In the genomic region with DNA sequence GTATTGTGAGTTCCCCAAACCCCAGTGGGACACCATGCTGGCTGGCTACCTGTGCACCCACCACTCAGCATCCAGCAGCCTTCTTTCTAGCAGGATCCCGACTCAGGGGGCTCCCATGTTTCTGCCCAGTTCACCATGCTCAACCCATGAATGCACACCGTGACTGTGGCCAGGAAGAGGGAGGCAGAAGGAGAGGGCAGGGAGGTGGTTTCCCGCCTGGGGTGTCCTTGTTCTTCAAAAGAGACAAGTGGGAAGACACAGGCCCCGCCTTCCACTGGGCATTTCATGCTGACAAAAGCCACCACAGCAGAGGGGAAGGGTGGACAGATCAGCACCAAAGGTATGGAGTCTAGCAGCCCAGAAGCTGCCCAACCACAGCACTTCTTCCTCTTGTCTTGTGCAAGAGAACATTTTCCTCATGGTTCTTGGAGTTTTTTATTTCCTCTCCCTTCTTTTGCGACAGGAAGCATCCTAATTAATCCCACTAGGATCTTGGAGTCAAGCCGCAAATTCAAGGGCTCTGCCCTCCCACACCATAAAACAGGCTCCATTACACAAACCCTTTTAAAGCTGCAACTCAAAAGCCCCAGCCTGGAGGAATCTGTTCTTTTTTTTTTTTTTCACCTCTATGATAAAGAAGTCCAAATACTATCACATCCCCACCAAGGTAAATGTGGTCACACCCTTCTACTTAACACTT, we compare ENCODE assay signal across 20 cellular contexts. TPM values are rescaled to one million over a fixed set of nuclear protein-coding genes. Genes with fewer than 3 reads are reported as not detected.
DNase-seq lines count a peak whose midpoint lies in the region; ATAC-seq, FAIRE-seq and TF ChIP-seq lines count a peak whose summit lies in the region.
"Had no signal": no experiment of that assay in that cellular context is flagged by ENCODE, and none has a peak within 500 bp of the region (broad histone marks: within the 10 kb centered on the region; RNA-seq: fewer than 3 reads in every experiment).

No MANE protein-coding gene starts in this region.

- DNase-seq in HTR-8/SVneo (ENCODE audit: insufficient read length, low spot score) (no peak), islet precursor cell (peak; percentile 22), sigmoid colon (peak; percentile 48), mucosa of descending colon (no peak), AG20443 (ENCODE audit: low spot score) (no peak)
- no peak for DNase-seq in activated T-helper 1 cell treated with anti-CD3 and anti-CD28 coated beads, Interleukin-12 subunit alpha, Interleukin-12 subunit beta, Interleukin-2, Interleukin-4 antibody, amounts not matched to agents 30 ng/mL and 10 ng/mL and 1 ng/mL, durations not matched to agents 14 hours and 24 hours and 36 hours (ENCODE audit: low spot score)
- DNase-seq: BE2C; C1 segment of cervical spinal cord; CD4-positive, CD25-positive, alpha-beta regulatory T cell; CD8-positive, alpha-beta memory T cell; HFFc6 had no signal

- H3K4me1 Mint-ChIP-seq in activated T-helper 1 cell treated with anti-CD3 and anti-CD28 coated beads, Interleukin-12 subunit alpha, Interleukin-12 subunit beta, Interleukin-2, Interleukin-4 antibody, amounts not matched to agents 30 ng/mL and 10 ng/mL and 1 ng/mL, durations not matched to agents 14 hours and 24 hours and 36 hours (ENCODE audit: low read depth) = peaks cover 10% of the 10 kb centered on the region

- TF ChIP-seq CTCF in sigmoid colon (IDR thresholded peaks at IDR 0.05) (no peak), mucosa of descending colon (IDR thresholded peaks at IDR 0.05) (no peak)

- H3K27ac Mint-ChIP-seq in activated T-helper 1 cell treated with anti-CD3 and anti-CD28 coated beads, Interleukin-12 subunit alpha, Interleukin-12 subunit beta, Interleukin-2, Interleukin-4 antibody, amounts not matched to agents 30 ng/mL and 10 ng/mL and 1 ng/mL, durations not matched to agents 14 hours and 24 hours and 36 hours = peak overlapping the region; percentile 11
- H3K27ac Mint-ChIP-seq: CD4-positive, CD25-positive, alpha-beta regulatory T cell; GM23338; HFFc6 had no signal

- no peaks in the 10 kb centered on the region for H3K9me3 ChIP-seq in sigmoid colon
- no peaks in the 10 kb centered on the region for H3K9me3 ChIP-seq in mucosa of descending colon
- H3K9me3 ChIP-seq: BE2C, Caco-2 had no signal

- peaks cover 23 to 75% (median 40%) of the 10 kb centered on the region in 4 donors for H3K36me3 ChIP-seq in sigmoid colon
- H3K36me3 ChIP-seq in mucosa of descending colon (ENCODE audit: low read depth) = no peaks in the 10 kb centered on the region

- H3K4me1 ChIP-seq in sigmoid colon = peaks cover 0 to 6% (median 3%) of the 10 kb centered on the region in 4 donors
- H3K4me1 ChIP-seq in mucosa of descending colon (ENCODE audit: low read depth) = no peaks in the 10 kb centered on the region
- H3K4me1 ChIP-seq: Caco-2 had no signal

- no peak for TF ChIP-seq EP300 in sigmoid colon (IDR thresholded peaks at IDR 0.05)

- no peaks in the 10 kb centered on the region for H3K27me3 Mint-ChIP-seq in activated T-helper 1 cell treated with anti-CD3 and anti-CD28 coated beads, Interleukin-12 subunit alpha, Interleukin-12 subunit beta, Interleukin-2, Interleukin-4 antibody, amounts not matched to agents 30 ng/mL and 10 ng/mL and 1 ng/mL, durations not matched to agents 14 hours and 24 hours and 36 hours (ENCODE audit: insufficient read depth)
- H3K27me3 Mint-ChIP-seq: CD4-positive, CD25-positive, alpha-beta regulatory T cell; CD8-positive, alpha-beta memory T cell had no signal

- H3K9me3 Mint-ChIP-seq in activated T-helper 1 cell treated with anti-CD3 and anti-CD28 coated beads, Interleukin-12 subunit alpha, Interleukin-12 subunit beta, Interleukin-2, Interleukin-4 antibody, amounts not matched to agents 30 ng/mL and 10 ng/mL and 1 ng/mL, durations not matched to agents 14 hours and 24 hours and 36 hours = no peaks in the 10 kb centered on the region
- H3K9me3 Mint-ChIP-seq: CD4-positive, CD25-positive, alpha-beta regulatory T cell; CD8-positive, alpha-beta memory T cell; GM23338; HFFc6 had no signal

- H3K4me3 Mint-ChIP-seq in activated T-helper 1 cell treated with anti-CD3 and anti-CD28 coated beads, Interleukin-12 subunit alpha, Interleukin-12 subunit beta, Interleukin-2, Interleukin-4 antibody, amounts not matched to agents 30 ng/mL and 10 ng/mL and 1 ng/mL, durations not matched to agents 14 hours and 24 hours and 36 hours = no peak overlapping the region
- H3K4me3 Mint-ChIP-seq: CD4-positive, CD25-positive, alpha-beta regulatory T cell; CD8-positive, alpha-beta memory T cell; GM23338; HFFc6 had no signal

- no peak overlapping the region for H3K27ac ChIP-seq in sigmoid colon

- intact Hi-C loops in activated T-helper 1 cell treated with anti-CD3 and anti-CD28 coated beads, Interleukin-12 subunit alpha, Interleukin-12 subunit beta, Interleukin-2, Interleukin-4 antibody, amounts not matched to agents 30 ng/mL and 10 ng/mL and 1 ng/mL, durations not matched to agents 14 hours and 24 hours and 36 hours (cut with micrococcal nuclease) = no loop called here
- intact Hi-C loops in sigmoid colon (cut with DNase I) = loop anchor here (10.0 kb wide), 1 partner anchor 123 kb away; no protein-coding TSS in a partner anchor
- intact Hi-C loops in mucosa of descending colon (cut with DNase I, micrococcal nuclease) = no loop called here

- H3K36me3 Mint-ChIP-seq in activated T-helper 1 cell treated with anti-CD3 and anti-CD28 coated beads, Interleukin-12 subunit alpha, Interleukin-12 subunit beta, Interleukin-2, Interleukin-4 antibody, amounts not matched to agents 30 ng/mL and 10 ng/mL and 1 ng/mL, durations not matched to agents 14 hours and 24 hours and 36 hours (ENCODE audit: low read depth) = peaks cover 44% of the 10 kb centered on the region

- 86 to 87% methylated on average over 6 of the region's 6 CpGs for WGBS in sigmoid colon, 2 donors

- ATAC-seq in mucosa of descending colon (no peak), HG02973 (IDR thresholded peaks at IDR 0.05; ENCODE audit: unreplicated experiment) (no peak)
- ATAC-seq: GM23338, HCT116 had no signal

- TF ChIP-seq POLR2A in sigmoid colon (IDR thresholded peaks at IDR 0.05) = no peak

- H3K27me3 ChIP-seq in sigmoid colon = no peaks in the 10 kb centered on the region
- H3K27me3 ChIP-seq: BE2C had no signal

- peak; percentile 76 for FAIRE-seq in HTR-8/SVneo (lab: Jason Lieb, UNC)
- FAIRE-seq: D721Med, G401.6, GM12891, H54 had no signal

- no peak overlapping the region for H3K4me3 ChIP-seq in sigmoid colon
- H3K4me3 ChIP-seq in mucosa of descending colon = no peak overlapping the region
- H3K4me3 ChIP-seq: GM23338 had no signal

RNA-seq across cellular contexts. Expression of gene ANKRD60, which starts 13.5 kb away (rescaled TPM):
- total RNA-seq in activated T-helper 1 cell treated with anti-CD3 and anti-CD28 coated beads, Interleukin-12 subunit alpha, Interleukin-12 subunit beta, Interleukin-2, Interleukin-4 antibody, amounts not matched to agents 30 ng/mL and 10 ng/mL and 1 ng/mL, durations not matched to agents 14 hours and 24 hours and 36 hours = not detected in 2 replicates
- total RNA-seq in sigmoid colon (under 1 TPM in 1 of 4 donors, not detected in 3; 0.82 TPM), mucosa of descending colon (not detected)
- not detected for polyA plus RNA-seq in sigmoid colon
- total RNA-seq: A172; Caco-2; CD4-positive, CD25-positive, alpha-beta regulatory T cell; CD8-positive, alpha-beta memory T cell; GM23338; HFFc6 had no signal
- polyA plus RNA-seq: CD4-positive, CD25-positive, alpha-beta regulatory T cell; CD8-positive, alpha-beta memory T cell; GM23338 had no signal

Comparison
In these comparisons a context has a peak if more than half of its experiments do, and no peak if none do; other contexts are left out.
1. DNase-seq: peak in islet precursor cell (single experiment) and sigmoid colon (single experiment); none in HTR-8/SVneo (single experiment), activated T-helper 1 cell treated with anti-CD3 and anti-CD28 coated beads, Interleukin-12 subunit alpha, Interleukin-12 subunit beta, Interleukin-2, Interleukin-4 antibody, amounts not matched to agents 30 ng/mL and 10 ng/mL and 1 ng/mL, durations not matched to agents 14 hours and 24 hours and 36 hours (single experiment), mucosa of descending colon (0 of 3) and AG20443 (single experiment).